1 cellular context compared by ENCODE assay signal in the genomic region with DNA sequence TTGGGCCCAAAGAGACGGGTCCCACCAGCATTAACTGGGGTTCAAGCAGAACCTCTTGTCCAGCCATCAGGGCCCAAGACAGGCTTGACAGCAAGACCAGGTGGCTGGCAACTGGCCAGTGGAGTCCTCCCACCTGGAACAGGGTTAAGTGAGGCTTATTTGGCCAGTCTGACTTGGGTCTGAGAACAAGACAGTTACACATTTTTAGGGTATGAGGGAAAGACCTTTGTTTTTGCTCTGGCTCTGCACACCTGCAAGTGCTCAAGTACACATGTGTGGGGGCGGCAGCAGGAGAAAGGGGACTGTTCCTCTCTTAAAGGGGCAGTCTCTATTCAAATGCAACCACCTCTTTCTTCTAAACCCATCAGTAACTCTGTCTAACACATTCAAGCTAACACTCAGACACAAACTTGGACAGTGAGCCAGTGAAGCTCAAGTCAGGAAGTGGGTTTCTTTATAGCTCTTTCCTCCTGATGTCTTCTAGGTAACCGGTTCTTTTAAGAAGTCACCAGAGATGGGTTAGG.
TF ChIP-seq lines count a peak whose summit lies in the region.

No MANE protein-coding gene starts in this region.

TF ChIP-seq in GM12878, 131 proteins besides CTCF, POLR2A, EP300 and RAD21 (continued from another document):
- TF ChIP-seq RBBP5 (conservative IDR thresholded peaks at IDR 0.05) (no peak), HDGF (IDR thresholded peaks at IDR 0.05) (0 out of 2 replicates have a peak, but pooled peaks have one; percentile 57), KDM1A (IDR thresholded peaks at IDR 0.05; ENCODE audit: borderline replicate concordance) (no peak), POLR2AphosphoS5 (IDR thresholded peaks at IDR 0.05; ENCODE audit: low read length) (peak; percentile 63), EGR1 (IDR thresholded peaks at IDR 0.05; ENCODE audit: borderline replicate concordance in 1 of 2, low read depth in 2 of 2, low read length in 2 of 2) (peak in 1 of 2 experiments; percentile 96; a peak in 2 of 3 replicates), SPI1 (IDR thresholded peaks at IDR 0.05; ENCODE audit: borderline replicate concordance, insufficient read depth, low read depth, low read length) (peak; percentile 57), BHLHE40 (IDR thresholded peaks at IDR 0.05; ENCODE audit: borderline replicate concordance in 1 of 2, low read depth in 2 of 2, low read length in 1 of 2) (peak; percentile 25 to 57), CBX3 (IDR thresholded peaks at IDR 0.05; ENCODE audit: borderline replicate concordance, low read depth) (no peak), CBFB (IDR thresholded peaks at IDR 0.05; ENCODE audit: low read depth) (peak; percentile 43; the same call in 1 of the 2 replicates), MEF2A (IDR thresholded peaks at IDR 0.05; ENCODE audit: insufficient read depth, low read depth, low read length) (0 out of 2 replicates have a peak, but pooled peaks have one; percentile 43), MXI1 (IDR thresholded peaks at IDR 0.05; ENCODE audit: low read depth, low read length) (peak; percentile 85), ETV6 (conservative IDR thresholded peaks at IDR 0.05 in 1 of 2, IDR thresholded peaks at IDR 0.05 in 1 of 2; ENCODE audit: borderline replicate concordance in 1 of 2, low read depth in 1 of 2) (no peak; a peak in 2 of 4 replicates), SMARCA5 (IDR thresholded peaks at IDR 0.05) (no peak), SUPT20H (IDR thresholded peaks at IDR 0.05; ENCODE audit: borderline replicate concordance, control insufficient read depth, low read depth, low read length) (no peak), MEF2B (IDR thresholded peaks at IDR 0.05; ENCODE audit: partially characterized antibody, poor library complexity, severe bottlenecking) (peak; percentile 24), ZNF274 (IDR thresholded peaks at IDR 0.05; ENCODE audit: insufficient read depth, insufficient read length) (no peak), STAT1 (conservative IDR thresholded peaks at IDR 0.05) (0 out of 2 replicates have a peak, but pooled peaks have one; percentile 54), CREM (IDR thresholded peaks at IDR 0.05; ENCODE audit: low read depth) (peak; percentile 63; the same call in 1 of the 2 replicates), CEBPB (IDR thresholded peaks at IDR 0.05; ENCODE audit: borderline replicate concordance in 1 of 2, low read depth in 2 of 2, low read length in 2 of 2) (no peak), SMAD5 (IDR thresholded peaks at IDR 0.05; ENCODE audit: low read depth) (no peak; the same call in 1 of the 2 replicates), CBX5 (IDR thresholded peaks at IDR 0.05; ENCODE audit: low read depth) (0 out of 2 replicates have a peak, but pooled peaks have one; percentile 64), WRNIP1 (IDR thresholded peaks at IDR 0.05; ENCODE audit: borderline replicate concordance, low read depth, low read length) (no peak), CHD2 (IDR thresholded peaks at IDR 0.05; ENCODE audit: borderline replicate concordance, low read depth, low read length) (no peak), EED (IDR thresholded peaks at IDR 0.05; ENCODE audit: low read depth) (peak; percentile 68; the same call in 1 of the 2 replicates), IKZF2 (IDR thresholded peaks at IDR 0.05) (peak; percentile 72; a peak in 3 of 4 replicates), ZBED1 (IDR thresholded peaks at IDR 0.05; ENCODE audit: borderline replicate concordance) (peak; percentile 51; the same call in 1 of the 2 replicates), RAD51 (IDR thresholded peaks at IDR 0.05) (no peak), TBL1XR1 (IDR thresholded peaks at IDR 0.05; ENCODE audit: low read depth, low read length) (peak; percentile 92), FOXM1 (IDR thresholded peaks at IDR 0.05; ENCODE audit: low read depth, low read length) (peak; percentile 76; the same call in 1 of the 2 replicates), SP1 (IDR thresholded peaks at IDR 0.05; ENCODE audit: low read depth, low read length) (peak; percentile 30), IKZF1 (conservative IDR thresholded peaks at IDR 0.05) (peak; percentile 67), SREBF2 (IDR thresholded peaks at IDR 0.05; ENCODE audit: low read length) (no peak), TCF12 (IDR thresholded peaks at IDR 0.05; ENCODE audit: low read depth, low read length) (peak; percentile 92), KLF5 (IDR thresholded peaks at IDR 0.05; ENCODE audit: partially characterized antibody) (no peak)
- TF ChIP-seq, protein P1, sequence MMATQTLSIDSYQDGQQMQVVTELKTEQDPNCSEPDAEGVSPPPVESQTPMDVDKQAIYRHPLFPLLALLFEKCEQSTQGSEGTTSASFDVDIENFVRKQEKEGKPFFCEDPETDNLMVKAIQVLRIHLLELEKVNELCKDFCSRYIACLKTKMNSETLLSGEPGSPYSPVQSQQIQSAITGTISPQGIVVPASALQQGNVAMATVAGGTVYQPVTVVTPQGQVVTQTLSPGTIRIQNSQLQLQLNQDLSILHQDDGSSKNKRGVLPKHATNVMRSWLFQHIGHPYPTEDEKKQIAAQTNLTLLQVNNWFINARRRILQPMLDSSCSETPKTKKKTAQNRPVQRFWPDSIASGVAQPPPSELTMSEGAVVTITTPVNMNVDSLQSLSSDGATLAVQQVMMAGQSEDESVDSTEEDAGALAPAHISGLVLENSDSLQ (IDR thresholded peaks at IDR 0.05) = peak; percentile 28; the same call in 1 of the 2 replicates
- TF ChIP-seq, protein P2, sequence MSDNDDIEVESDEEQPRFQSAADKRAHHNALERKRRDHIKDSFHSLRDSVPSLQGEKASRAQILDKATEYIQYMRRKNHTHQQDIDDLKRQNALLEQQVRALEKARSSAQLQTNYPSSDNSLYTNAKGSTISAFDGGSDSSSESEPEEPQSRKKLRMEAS (IDR thresholded peaks at IDR 0.05; ENCODE audit: low read depth, low read length) = peak; percentile 62; the same call in 1 of the 2 replicates
- TF ChIP-seq, protein P3, sequence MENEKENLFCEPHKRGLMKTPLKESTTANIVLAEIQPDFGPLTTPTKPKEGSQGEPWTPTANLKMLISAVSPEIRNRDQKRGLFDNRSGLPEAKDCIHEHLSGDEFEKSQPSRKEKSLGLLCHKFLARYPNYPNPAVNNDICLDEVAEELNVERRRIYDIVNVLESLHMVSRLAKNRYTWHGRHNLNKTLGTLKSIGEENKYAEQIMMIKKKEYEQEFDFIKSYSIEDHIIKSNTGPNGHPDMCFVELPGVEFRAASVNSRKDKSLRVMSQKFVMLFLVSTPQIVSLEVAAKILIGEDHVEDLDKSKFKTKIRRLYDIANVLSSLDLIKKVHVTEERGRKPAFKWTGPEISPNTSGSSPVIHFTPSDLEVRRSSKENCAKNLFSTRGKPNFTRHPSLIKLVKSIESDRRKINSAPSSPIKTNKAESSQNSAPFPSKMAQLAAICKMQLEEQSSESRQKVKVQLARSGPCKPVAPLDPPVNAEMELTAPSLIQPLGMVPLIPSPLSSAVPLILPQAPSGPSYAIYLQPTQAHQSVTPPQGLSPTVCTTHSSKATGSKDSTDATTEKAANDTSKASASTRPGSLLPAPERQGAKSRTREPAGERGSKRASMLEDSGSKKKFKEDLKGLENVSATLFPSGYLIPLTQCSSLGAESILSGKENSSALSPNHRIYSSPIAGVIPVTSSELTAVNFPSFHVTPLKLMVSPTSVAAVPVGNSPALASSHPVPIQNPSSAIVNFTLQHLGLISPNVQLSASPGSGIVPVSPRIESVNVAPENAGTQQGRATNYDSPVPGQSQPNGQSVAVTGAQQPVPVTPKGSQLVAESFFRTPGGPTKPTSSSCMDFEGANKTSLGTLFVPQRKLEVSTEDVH (IDR thresholded peaks at IDR 0.05; ENCODE audit: low read depth, partially characterized antibody) = no peak
- TF ChIP-seq, protein P4, sequence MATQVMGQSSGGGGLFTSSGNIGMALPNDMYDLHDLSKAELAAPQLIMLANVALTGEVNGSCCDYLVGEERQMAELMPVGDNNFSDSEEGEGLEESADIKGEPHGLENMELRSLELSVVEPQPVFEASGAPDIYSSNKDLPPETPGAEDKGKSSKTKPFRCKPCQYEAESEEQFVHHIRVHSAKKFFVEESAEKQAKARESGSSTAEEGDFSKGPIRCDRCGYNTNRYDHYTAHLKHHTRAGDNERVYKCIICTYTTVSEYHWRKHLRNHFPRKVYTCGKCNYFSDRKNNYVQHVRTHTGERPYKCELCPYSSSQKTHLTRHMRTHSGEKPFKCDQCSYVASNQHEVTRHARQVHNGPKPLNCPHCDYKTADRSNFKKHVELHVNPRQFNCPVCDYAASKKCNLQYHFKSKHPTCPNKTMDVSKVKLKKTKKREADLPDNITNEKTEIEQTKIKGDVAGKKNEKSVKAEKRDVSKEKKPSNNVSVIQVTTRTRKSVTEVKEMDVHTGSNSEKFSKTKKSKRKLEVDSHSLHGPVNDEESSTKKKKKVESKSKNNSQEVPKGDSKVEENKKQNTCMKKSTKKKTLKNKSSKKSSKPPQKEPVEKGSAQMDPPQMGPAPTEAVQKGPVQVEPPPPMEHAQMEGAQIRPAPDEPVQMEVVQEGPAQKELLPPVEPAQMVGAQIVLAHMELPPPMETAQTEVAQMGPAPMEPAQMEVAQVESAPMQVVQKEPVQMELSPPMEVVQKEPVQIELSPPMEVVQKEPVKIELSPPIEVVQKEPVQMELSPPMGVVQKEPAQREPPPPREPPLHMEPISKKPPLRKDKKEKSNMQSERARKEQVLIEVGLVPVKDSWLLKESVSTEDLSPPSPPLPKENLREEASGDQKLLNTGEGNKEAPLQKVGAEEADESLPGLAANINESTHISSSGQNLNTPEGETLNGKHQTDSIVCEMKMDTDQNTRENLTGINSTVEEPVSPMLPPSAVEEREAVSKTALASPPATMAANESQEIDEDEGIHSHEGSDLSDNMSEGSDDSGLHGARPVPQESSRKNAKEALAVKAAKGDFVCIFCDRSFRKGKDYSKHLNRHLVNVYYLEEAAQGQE (IDR thresholded peaks at IDR 0.05; ENCODE audit: low read depth, low read length) = 0 out of 2 replicates have a peak, but pooled peaks have one; percentile 41
